Comparison of ENCODE assay signal across 9 cellular contexts in genomic region chr4:87896020-87896621, GRCh38.
DNase-seq lines count a peak whose midpoint lies in the region; ATAC-seq and TF ChIP-seq lines count a peak whose summit lies in the region.
"Had no signal": no experiment of that assay in that cellular context is flagged by ENCODE, and none has a peak within 500 bp of the region (broad histone marks: within the 10 kb centered on the region; RNA-seq: fewer than 3 reads in every experiment).

No MANE protein-coding gene starts in this region.

- peak overlapping the region; percentile 6 for H3K27ac Mint-ChIP-seq in MCF 10A (ENCODE audit: low read depth, unreplicated experiment)

- no peak overlapping the region for H3K27ac ChIP-seq in breast epithelium
- H3K27ac ChIP-seq: psoas muscle had no signal

- H3K4me3 Mint-ChIP-seq in MCF 10A (ENCODE audit: unreplicated experiment) = peak overlapping the region; percentile 18

- no peaks in the 10 kb centered on the region for H3K27me3 Mint-ChIP-seq in MCF 10A (ENCODE audit: insufficient read depth, unreplicated experiment)

- CTCF ChIA-PET in MCF 10A (lab: Yijun Ruan, JAX) = interaction anchor here (0.8 kb wide), 1 partner anchor 41 kb away, joined by 3 read pairs; no protein-coding TSS in a partner anchor

- no peaks in the 10 kb centered on the region for H3K36me3 ChIP-seq in breast epithelium

- H3K4me3 ChIP-seq in breast epithelium = no peak overlapping the region
- H3K4me3 ChIP-seq: psoas muscle had no signal

- no peaks in the 10 kb centered on the region for H3K27me3 ChIP-seq in breast epithelium

- TF ChIP-seq POLR2A in breast epithelium (IDR thresholded peaks at IDR 0.05) = no peak

- peaks cover 16% of the 10 kb centered on the region for H3K9me3 Mint-ChIP-seq in MCF 10A (ENCODE audit: unreplicated experiment)

- no peak for ATAC-seq in HG02970 (IDR thresholded peaks at IDR 0.05; ENCODE audit: low FRiP score, unreplicated experiment)

- H3K36me3 Mint-ChIP-seq in MCF 10A (ENCODE audit: insufficient read depth, unreplicated experiment) = no peaks in the 10 kb centered on the region

- POLR2A ChIA-PET in MCF 10A (lab: Yijun Ruan, JAX) = interaction anchor here (0.7 to 1.0 kb wide), 2 partner anchors 13 to 71 kb away, joined by 3 to 4 read pairs; no protein-coding TSS in a partner anchor

- peaks cover 22% of the 10 kb centered on the region for H3K4me1 Mint-ChIP-seq in MCF 10A (ENCODE audit: insufficient read depth, unreplicated experiment)

- intact Hi-C loops in MCF 10A (cut with micrococcal nuclease) (no loop called here), breast epithelium (cut with DNase I; ENCODE audit: low total_unique reads) (no loop called here)

- H3K4me1 ChIP-seq in breast epithelium = no peaks in the 10 kb centered on the region
- H3K4me1 ChIP-seq: psoas muscle had no signal

- DNase-seq in MCF 10A (ENCODE audit: unreplicated experiment) (peak; percentile 97), breast epithelium (ENCODE audit: low spot score in 2 of 2) (no peak), SW480 (ENCODE audit: low spot score) (peak; percentile 30), germinal center (ENCODE audit: low spot score) (peak; percentile 21), NCI-H2081 (lab: John Stamatoyannopoulos, UW) (no peak), D341Med (ENCODE audit: low spot score) (no peak)
- DNase-seq in stimulated activated CD4-positive, alpha-beta T cell treated with anti-CD3 and anti-CD28 coated beads, Interleukin-4, amount 100 ng/mL, for 48 hours (ENCODE audit: low read depth in 2 of 2) = peak; percentile 2 to 6
- DNase-seq: psoas muscle had no signal

- H3K9me3 ChIP-seq in breast epithelium = peaks cover 0 to 5% of the 10 kb centered on the region in 2 donors
- H3K9me3 ChIP-seq: psoas muscle had no signal

- BruUV-seq in MCF 10A (replicated peaks; lab: Mats Ljungman, UMichigan) = TSS peak; percentile 93

- TF ChIP-seq CTCF in MCF 10A (IDR thresholded peaks at IDR 0.05; ENCODE audit: unreplicated experiment) (no peak), breast epithelium (IDR thresholded peaks at IDR 0.05) (no peak)

Comparison
In these comparisons a context has a peak if more than half of its experiments do, and no peak if none do; other contexts are left out.
1. DNase-seq: peak in MCF 10A (single experiment), SW480 (single experiment), germinal center (single experiment) and stimulated activated CD4-positive, alpha-beta T cell treated with anti-CD3 and anti-CD28 coated beads, Interleukin-4, amount 100 ng/mL, for 48 hours (2 of 2); none in breast epithelium (0 of 2), NCI-H2081 (0 of 2) and D341Med (single experiment).